Comparison of ENCODE assay signal across 8 cellular contexts in the genomic region with DNA sequence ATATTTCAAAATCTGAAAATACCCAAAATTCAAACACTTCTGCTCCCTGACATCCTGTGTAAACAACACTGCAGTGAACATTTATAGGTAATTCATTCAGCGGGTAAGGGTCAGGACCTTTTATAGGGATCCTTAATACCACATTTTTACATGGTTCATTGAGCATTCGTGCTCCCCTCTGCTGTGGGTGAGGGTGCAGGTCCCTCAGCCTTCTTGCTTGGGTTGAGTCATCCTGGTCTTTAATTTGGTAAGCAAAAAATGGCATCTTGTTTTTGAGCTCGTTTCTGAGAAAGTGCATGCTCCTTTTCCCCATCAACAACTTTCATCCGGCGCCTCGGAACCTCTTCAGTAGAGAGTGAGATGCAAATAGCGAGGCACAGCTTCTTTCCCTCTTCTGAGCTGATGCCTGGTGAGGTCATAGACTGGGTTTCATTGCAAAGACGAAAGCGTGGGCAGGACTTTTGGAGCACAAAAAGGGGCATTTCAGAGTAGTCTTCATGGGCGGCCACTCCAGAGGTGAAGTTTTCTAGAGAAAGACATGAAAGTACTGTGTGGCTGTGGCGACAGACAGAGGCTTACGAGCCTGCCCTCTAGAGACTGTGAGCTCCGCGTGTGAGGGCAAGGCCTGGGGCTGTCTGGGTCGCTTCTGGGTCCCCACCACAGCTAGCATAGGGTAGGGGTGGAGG.
DNase-seq lines count a peak whose midpoint lies in the region; ATAC-seq and TF ChIP-seq lines count a peak whose summit lies in the region.

No MANE protein-coding gene starts in this region.

- no peaks in the 10 kb centered on the region for H3K27me3 ChIP-seq in BLaER1 treated with 17β-estradiol and CSF1 and Interleukin-3, amounts not matched to agents 10 nM and 100 nM
- H3K27me3 ChIP-seq in OCI-LY1 (ENCODE audit: insufficient read depth, low read length): no peaks in the 10 kb centered on the region

- peak; percentile 83 for ATAC-seq in GM21390 (IDR thresholded peaks at IDR 0.05; ENCODE audit: unreplicated experiment)

- H3K9me3 ChIP-seq in BLaER1 treated with 17β-estradiol and CSF1 and Interleukin-3, amounts not matched to agents 10 nM and 100 nM (replicated peaks in 1 of 11): no peaks in the 10 kb centered on the region
- H3K9me3 ChIP-seq in OCI-LY1 (ENCODE audit: low read length): no peaks in the 10 kb centered on the region

- H3K27ac Mint-ChIP-seq in activated naive CD4-positive, alpha-beta T cell treated with anti-CD3 and anti-CD28 coated beads, Interleukin-2, amount 50 U/mL, for 24 hours: peak overlapping the region; percentile 96

- H3K9ac ChIP-seq in BLaER1 treated with 17β-estradiol and CSF1 and Interleukin-3, amounts not matched to agents 10 nM and 100 nM: peak overlapping the region in 3 of 11 experiments; percentile 7 to 27 (median 15); a peak in 4 of 22 replicates
- H3K9ac ChIP-seq in OCI-LY1 (ENCODE audit: low read length): peak overlapping the region; percentile 6; the same call in 1 of the 2 replicates

- H3K9me3 Mint-ChIP-seq in activated naive CD4-positive, alpha-beta T cell treated with anti-CD3 and anti-CD28 coated beads, Interleukin-2, amount 50 U/mL, for 24 hours: no peaks in the 10 kb centered on the region

- peak overlapping the region; percentile 62 for H3K4me3 Mint-ChIP-seq in activated naive CD4-positive, alpha-beta T cell treated with anti-CD3 and anti-CD28 coated beads, Interleukin-2, amount 50 U/mL, for 24 hours

- no peaks in the 10 kb centered on the region for H3K79me2 ChIP-seq in OCI-LY1 (ENCODE audit: insufficient read depth, low read length)

- H3K4me1 Mint-ChIP-seq in activated naive CD4-positive, alpha-beta T cell treated with anti-CD3 and anti-CD28 coated beads, Interleukin-2, amount 50 U/mL, for 24 hours: peaks cover 86% of the 10 kb centered on the region

- H2AFZ ChIP-seq in OCI-LY1 (ENCODE audit: low read length): no peak overlapping the region

- H3K27ac ChIP-seq in BLaER1 treated with 17β-estradiol and CSF1 and Interleukin-3, amounts not matched to agents 10 nM and 100 nM: peak overlapping the region in 7 of 11 experiments; percentile 0 to 59 (median 22); a peak in 8 of 22 replicates
- H3K27ac ChIP-seq in OCI-LY1 (ENCODE audit: low read depth, low read length, poor library complexity, severe bottlenecking): peak overlapping the region; percentile 75

- TF ChIP-seq CTCF in OCI-LY1 (IDR thresholded peaks at IDR 0.05; ENCODE audit: low read length): 0 out of 2 replicates have a peak, but pooled peaks have one; percentile 16

- H3K4me2 ChIP-seq in BLaER1 treated with 17β-estradiol and CSF1 and Interleukin-3, amounts not matched to agents 10 nM and 100 nM: peak overlapping the region in 8 of 11 experiments; percentile 2 to 49 (median 32); a peak in 14 of 22 replicates
- peak overlapping the region; percentile 44; the same call in 1 of the 2 replicates for H3K4me2 ChIP-seq in OCI-LY1 (ENCODE audit: low read length)

- no peaks in the 10 kb centered on the region for H3F3A ChIP-seq in OCI-LY1 (ENCODE audit: insufficient read depth, low read length)

- H4K20me1 ChIP-seq in BLaER1 treated with 17β-estradiol and CSF1 and Interleukin-3, amounts not matched to agents 10 nM and 100 nM: peaks cover 0 to 90% (median 48%) of the 10 kb centered on the region in 11 experiments; a peak in 18 of 22 replicates
- no peaks in the 10 kb centered on the region for H4K20me1 ChIP-seq in OCI-LY1 (ENCODE audit: insufficient read depth, low read length)

- peaks cover 17% of the 10 kb centered on the region for H3K36me3 Mint-ChIP-seq in activated naive CD4-positive, alpha-beta T cell treated with anti-CD3 and anti-CD28 coated beads, Interleukin-2, amount 50 U/mL, for 24 hours

- no peaks in the 10 kb centered on the region for H3K9me2 ChIP-seq in OCI-LY1 (ENCODE audit: low read depth, low read length)

- peak; percentile 50 to 67 (median 58) for DNase-seq in stimulated activated CD4-positive, alpha-beta T cell treated with anti-CD3 and anti-CD28 coated beads, TNF-alpha, amount 100 ng/mL, for 1 hour (ENCODE audit: low read depth in 3 of 3, low spot score in 1 of 3)
- DNase-seq in nucleus accumbens (lab: John Stamatoyannopoulos, UW) (no peak), SW 1271 (lab: John Stamatoyannopoulos, UW) (no peak), NCI-H146 (lab: John Stamatoyannopoulos, UW) (no peak)

- peaks cover 0 to 24% (median 16%) of the 10 kb centered on the region in 10 experiments; a peak in 17 of 20 replicates for H3K4me1 ChIP-seq in BLaER1 treated with 17β-estradiol and CSF1 and Interleukin-3, amounts not matched to agents 10 nM and 100 nM
- H3K4me1 ChIP-seq in OCI-LY1 (ENCODE audit: insufficient read depth, low read length, severe bottlenecking): peaks cover 24% of the 10 kb centered on the region

- no peak overlapping the region for H3K4me3 ChIP-seq in BLaER1 treated with 17β-estradiol and CSF1 and Interleukin-3, amounts not matched to agents 10 nM and 100 nM
- peak overlapping the region; percentile 8 for H3K4me3 ChIP-seq in OCI-LY1 (ENCODE audit: low read depth, low read length, poor library complexity, severe bottlenecking)

- H3K27me3 Mint-ChIP-seq in activated naive CD4-positive, alpha-beta T cell treated with anti-CD3 and anti-CD28 coated beads, Interleukin-2, amount 50 U/mL, for 24 hours: no peaks in the 10 kb centered on the region

- peaks cover 85 to 100% (median 98%) of the 10 kb centered on the region in 11 experiments for H3K36me3 ChIP-seq in BLaER1 treated with 17β-estradiol and CSF1 and Interleukin-3, amounts not matched to agents 10 nM and 100 nM
- H3K36me3 ChIP-seq in OCI-LY1 (ENCODE audit: insufficient read depth, low read length): peaks cover 75% of the 10 kb centered on the region

Comparison
In these comparisons a context has a peak if more than half of its experiments do, and no peak if none do; other contexts are left out.
1. DNase-seq: peak in stimulated activated CD4-positive, alpha-beta T cell treated with anti-CD3 and anti-CD28 coated beads, TNF-alpha, amount 100 ng/mL, for 1 hour (3 of 3); none in nucleus accumbens (0 of 56), SW 1271 (0 of 2) and NCI-H146 (single experiment).